Comparison of ENCODE assay signal across 1 cellular context in genomic region chr11:10285148-10285802, GRCh38.
TF ChIP-seq lines count a peak whose summit lies in the region.

No MANE protein-coding gene starts in this region.

TF ChIP-seq in HepG2, 621 proteins besides CTCF, POLR2A, EP300 and RAD21 (continued from another document and continues in another):
- TF ChIP-seq CENPBD1 (CRISPR knock-in tag; IDR thresholded peaks at IDR 0.05; ENCODE audit: borderline replicate concordance, low read depth) = no peak
- TF ChIP-seq ZEB1 (IDR thresholded peaks at IDR 0.05; ENCODE audit: insufficient replicate concordance, low read depth) = no peak
- TF ChIP-seq HMGXB4 (CRISPR knock-in tag; IDR thresholded peaks at IDR 0.05; ENCODE audit: borderline replicate concordance in 1 of 2, low read depth in 1 of 2) = no peak
- no peak for TF ChIP-seq HOXD1 (CRISPR knock-in tag; IDR thresholded peaks at IDR 0.05)
- TF ChIP-seq U2AF2 (IDR thresholded peaks at IDR 0.05; ENCODE audit: low read depth, low read length) = no peak
- no peak for TF ChIP-seq ZNF770 (CRISPR knock-in tag; IDR thresholded peaks at IDR 0.05)
- TF ChIP-seq KLF15 (CRISPR knock-in tag; IDR thresholded peaks at IDR 0.05; ENCODE audit: borderline replicate concordance) = no peak
- TF ChIP-seq NR0B2 (CRISPR knock-in tag; IDR thresholded peaks at IDR 0.05) = no peak
- TF ChIP-seq CREM (IDR thresholded peaks at IDR 0.05) = peak; percentile 43; the same call in 1 of the 2 replicates
- TF ChIP-seq CREM (CRISPR knock-in tag; IDR thresholded peaks at IDR 0.05) = no peak
- no peak for TF ChIP-seq SMARCE1 (IDR thresholded peaks at IDR 0.05; ENCODE audit: borderline replicate concordance)
- no peak for TF ChIP-seq ZNF30 (CRISPR knock-in tag; IDR thresholded peaks at IDR 0.05)
- TF ChIP-seq BATF2 (CRISPR knock-in tag; IDR thresholded peaks at IDR 0.05) = no peak
- no peak for TF ChIP-seq CBFB (CRISPR knock-in tag; IDR thresholded peaks at IDR 0.05)
- no peak for TF ChIP-seq MXD3 (CRISPR knock-in tag; IDR thresholded peaks at IDR 0.05)
- no peak for TF ChIP-seq BORCS8-MEF2B (CRISPR knock-in tag; IDR thresholded peaks at IDR 0.05)
- TF ChIP-seq BRF2 (CRISPR knock-in tag; IDR thresholded peaks at IDR 0.05) = no peak
- TF ChIP-seq GZF1 (CRISPR knock-in tag; IDR thresholded peaks at IDR 0.05) = no peak
- no peak for TF ChIP-seq ZNF296 (CRISPR knock-in tag; conservative IDR thresholded peaks at IDR 0.05)
- TF ChIP-seq ZFP62 (CRISPR knock-in tag; IDR thresholded peaks at IDR 0.05) = no peak
- TF ChIP-seq SALL2 (CRISPR knock-in tag; IDR thresholded peaks at IDR 0.05) = no peak
- no peak for TF ChIP-seq SKI (IDR thresholded peaks at IDR 0.05; ENCODE audit: partially characterized antibody)
- 0 out of 2 replicates have a peak, but pooled peaks have one; percentile 37 for TF ChIP-seq SOX13 (IDR thresholded peaks at IDR 0.05)
- TF ChIP-seq SOX13 (CRISPR knock-in tag; conservative IDR thresholded peaks at IDR 0.05 in 1 of 2, IDR thresholded peaks at IDR 0.05 in 1 of 2) = peak in 1 of 2 experiments; percentile 59; a peak in 1 of 4 replicates
- TF ChIP-seq ZNF329 (CRISPR knock-in tag; IDR thresholded peaks at IDR 0.05; ENCODE audit: low read depth) = no peak
- peak; percentile 98 for TF ChIP-seq ZNF512 (CRISPR knock-in tag; IDR thresholded peaks at IDR 0.05)
- TF ChIP-seq SRSF9 (IDR thresholded peaks at IDR 0.05; ENCODE audit: borderline replicate concordance, insufficient read depth, low read depth, low read length, poor library complexity, severe bottlenecking) = no peak
- no peak for TF ChIP-seq ZNF234 (CRISPR knock-in tag; conservative IDR thresholded peaks at IDR 0.05)
- no peak for TF ChIP-seq IKZF4 (CRISPR knock-in tag; IDR thresholded peaks at IDR 0.05; ENCODE audit: borderline replicate concordance, low read depth, not compliant biosample characterization)
- no peak for TF ChIP-seq HINFP (CRISPR knock-in tag; IDR thresholded peaks at IDR 0.05; ENCODE audit: low read depth)
- TF ChIP-seq ATRX (CRISPR knock-in tag; IDR thresholded peaks at IDR 0.05; ENCODE audit: borderline replicate concordance) = no peak
- no peak for TF ChIP-seq ADNP (CRISPR knock-in tag; IDR thresholded peaks at IDR 0.05)
- TF ChIP-seq ZNF350 (CRISPR knock-in tag; IDR thresholded peaks at IDR 0.05; ENCODE audit: borderline replicate concordance, low read depth) = no peak
- no peak for TF ChIP-seq RARG (CRISPR knock-in tag; IDR thresholded peaks at IDR 0.05; ENCODE audit: low read depth)
- TF ChIP-seq MAFF (IDR thresholded peaks at IDR 0.05; ENCODE audit: low read depth, low read length) = peak; percentile 5; the same call in 1 of the 2 replicates
- TF ChIP-seq NPAS2 (CRISPR knock-in tag; IDR thresholded peaks at IDR 0.05; ENCODE audit: borderline replicate concordance) = no peak
- TF ChIP-seq POGK (CRISPR knock-in tag; conservative IDR thresholded peaks at IDR 0.05) = no peak
- TF ChIP-seq AKNA (CRISPR knock-in tag; IDR thresholded peaks at IDR 0.05; ENCODE audit: borderline replicate concordance) = no peak
- no peak for TF ChIP-seq ZBTB1 (CRISPR knock-in tag; IDR thresholded peaks at IDR 0.05; ENCODE audit: borderline replicate concordance)
- TF ChIP-seq FOXO4 (CRISPR knock-in tag; conservative IDR thresholded peaks at IDR 0.05) = no peak
- no peak for TF ChIP-seq PCBP1 (IDR thresholded peaks at IDR 0.05; ENCODE audit: borderline replicate concordance, low read depth, low read length)
- no peak for TF ChIP-seq ZMYM2 (CRISPR knock-in tag; IDR thresholded peaks at IDR 0.05)
